ENCODE assay signal across 1 cellular context in the genomic region with DNA sequence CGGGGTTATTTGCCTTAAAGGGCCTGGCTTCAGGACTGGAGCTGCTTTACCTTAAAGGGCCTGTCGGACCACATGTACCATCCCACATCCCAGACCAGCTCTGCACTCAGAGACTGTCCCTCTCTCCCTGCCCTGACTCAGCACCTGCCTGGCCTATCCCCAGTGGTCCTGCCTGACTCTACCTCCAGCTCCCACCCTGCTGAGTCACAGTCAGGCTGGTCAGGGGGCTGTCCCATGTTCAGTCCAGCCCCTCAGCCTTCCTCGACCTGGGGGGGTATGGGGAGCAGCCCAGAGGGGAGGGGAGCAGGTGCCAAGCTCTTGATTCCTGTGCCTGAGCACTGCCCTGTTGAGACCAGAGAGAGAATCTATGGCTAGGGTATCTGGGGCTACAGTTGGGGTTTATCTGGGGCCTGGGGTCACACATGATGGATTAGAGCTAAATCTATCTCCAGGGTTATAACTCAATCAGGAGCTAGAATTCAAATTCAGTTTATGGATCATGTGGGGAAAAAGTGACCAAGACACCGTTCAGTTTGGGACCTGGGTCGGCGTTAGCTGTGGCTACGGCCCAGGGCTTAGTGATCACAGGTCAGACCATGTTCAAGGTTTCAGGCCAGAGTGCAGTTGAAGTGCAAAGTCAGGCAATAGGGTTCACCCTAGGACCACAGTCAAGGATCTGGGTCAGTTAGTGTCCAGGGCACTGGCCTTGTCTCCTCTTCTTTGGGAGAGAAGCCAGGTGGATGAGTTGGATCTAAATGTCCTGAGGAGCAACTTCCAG.
TF ChIP-seq lines count a peak whose summit lies in the region.

No MANE protein-coding gene starts in this region.

TF ChIP-seq in endothelial cell of umbilical vein, 7 proteins besides CTCF, POLR2A, EP300 and RAD21:
- TF ChIP-seq FOS (IDR thresholded peaks at IDR 0.05; ENCODE audit: borderline replicate concordance, insufficient read depth, low read length) (no peak), EZH2 (IDR thresholded peaks at IDR 0.05; ENCODE audit: borderline replicate concordance, low read depth, low read length, severe bottlenecking) (no peak), MYC (IDR thresholded peaks at IDR 0.05; ENCODE audit: low read depth, low read length) (no peak), GATA2 (IDR thresholded peaks at IDR 0.05; ENCODE audit: insufficient read depth, insufficient read length, low read depth, low read length) (no peak), MAX (IDR thresholded peaks at IDR 0.05; ENCODE audit: insufficient read depth, insufficient read length) (no peak), JUN (IDR thresholded peaks at IDR 0.05; ENCODE audit: borderline replicate concordance, insufficient read depth, insufficient read length, low read depth) (no peak), POLR2AphosphoS5 (IDR thresholded peaks at IDR 0.05; ENCODE audit: insufficient read depth, low read depth, low read length) (no peak)
